Comparison of ENCODE assay signal across 8 cellular contexts in genomic region chr1:247576514-247576913, GRCh38. TPM values are rescaled to one million over a fixed set of nuclear protein-coding genes. Genes with fewer than 3 reads are reported as not detected.
A peak's percentile ranks its signal among the peaks of the same experiment; 100 is the strongest.
DNase-seq lines count a peak whose midpoint lies in the region; ATAC-seq and TF ChIP-seq lines count a peak whose summit lies in the region.

No MANE protein-coding gene starts in this region.

- DNase-seq in left ventricle myocardium inferior (no peak), right atrium auricular region (ENCODE audit: low spot score) (no peak), NCI-H526 treated with DMSO at 0.1 percent for 48 hours (lab: John Stamatoyannopoulos, UW) (peak; percentile 2), cerebellar cortex (ENCODE audit: low spot score) (peak; percentile 17), prostate gland (ENCODE audit: low spot score) (no peak), stomach (no peak), middle frontal gyrus (ENCODE audit: extremely low spot score, low spot score) (no peak)
- no peak for DNase-seq in activated T-cell treated with anti-CD3 and anti-CD28 coated beads, Interleukin-2, amount 50 U/mL, for 72 hours

- peak; percentile 11 for TF ChIP-seq CTCF in left ventricle myocardium inferior (IDR thresholded peaks at IDR 0.05; ENCODE audit: borderline replicate concordance)
- peak in 1 of 2 donors; percentile 22 for TF ChIP-seq CTCF in right atrium auricular region (IDR thresholded peaks at IDR 0.05)
- peak in 2 of 4 experiments; percentile 23 to 53 for TF ChIP-seq CTCF in prostate gland (IDR thresholded peaks at IDR 0.05)
- peak in 1 of 7 experiments; percentile 20 for TF ChIP-seq CTCF in stomach (IDR thresholded peaks at IDR 0.05)

- H3K27ac Mint-ChIP-seq in activated T-cell treated with anti-CD3 and anti-CD28 coated beads, Interleukin-2, amount 50 U/mL, for 72 hours, result no peak overlapping the region

- H3K36me3 ChIP-seq in left ventricle myocardium inferior, result no peaks in the 10 kb centered on the region
- no peaks in the 10 kb centered on the region for H3K36me3 ChIP-seq in right atrium auricular region
- no peaks in the 10 kb centered on the region for H3K36me3 ChIP-seq in prostate gland
- H3K36me3 ChIP-seq in stomach, result no peaks in the 10 kb centered on the region

- H3K4me1 ChIP-seq in left ventricle myocardium inferior (no peaks in the 10 kb centered on the region), right atrium auricular region (no peaks in the 10 kb centered on the region), prostate gland (replicated peaks) (no peaks in the 10 kb centered on the region), stomach (no peaks in the 10 kb centered on the region)

- H3K9me3 Mint-ChIP-seq in activated T-cell treated with anti-CD3 and anti-CD28 coated beads, Interleukin-2, amount 50 U/mL, for 72 hours, result peaks cover 4% of the 10 kb centered on the region in 2 donors

- 56% methylated on average over 3 of the region's 3 CpGs for WGBS in prostate gland
- 35 to 56% (median 49%) methylated on average over 3 of the region's 3 CpGs for WGBS in stomach, 5 donors

- ATAC-seq in activated T-cell treated with anti-CD3 and anti-CD28 coated beads, Interleukin-2, amount 50 U/mL, for 72 hours (replicated peaks in 1 of 2), result no peak

- no peak overlapping the region for H3K4me3 Mint-ChIP-seq in activated T-cell treated with anti-CD3 and anti-CD28 coated beads, Interleukin-2, amount 50 U/mL, for 72 hours

- no peaks in the 10 kb centered on the region for H3K4me1 Mint-ChIP-seq in activated T-cell treated with anti-CD3 and anti-CD28 coated beads, Interleukin-2, amount 50 U/mL, for 72 hours (ENCODE audit: low read depth)

- H3K27me3 ChIP-seq in left ventricle myocardium inferior (ENCODE audit: low read depth) (no peaks in the 10 kb centered on the region), right atrium auricular region (no peaks in the 10 kb centered on the region), prostate gland (replicated peaks; ENCODE audit: insufficient read depth) (no peaks in the 10 kb centered on the region), stomach (no peaks in the 10 kb centered on the region)

- H3K27ac ChIP-seq in left ventricle myocardium inferior (replicated peaks) (no peak overlapping the region), right atrium auricular region (no peak overlapping the region), prostate gland (no peak overlapping the region), stomach (no peak overlapping the region)

- no peak overlapping the region for H3K4me3 ChIP-seq in left ventricle myocardium inferior
- no peak overlapping the region for H3K4me3 ChIP-seq in right atrium auricular region
- H3K4me3 ChIP-seq in prostate gland, result no peak overlapping the region
- no peak overlapping the region for H3K4me3 ChIP-seq in stomach

- H3K27me3 Mint-ChIP-seq in activated T-cell treated with anti-CD3 and anti-CD28 coated beads, Interleukin-2, amount 50 U/mL, for 72 hours (ENCODE audit: low read depth), result peaks cover 9% of the 10 kb centered on the region

- TF ChIP-seq EP300 in stomach (IDR thresholded peaks at IDR 0.05), result no peak

- H3K36me3 Mint-ChIP-seq in activated T-cell treated with anti-CD3 and anti-CD28 coated beads, Interleukin-2, amount 50 U/mL, for 72 hours (ENCODE audit: insufficient read depth in 2 of 2), result peaks cover 2% of the 10 kb centered on the region in 2 donors

- intact Hi-C loops in left ventricle myocardium inferior (cut with micrococcal nuclease), result no loop called here
- intact Hi-C loops in prostate gland (cut with DNase I), result no loop called here
- intact Hi-C loops in stomach (cut with DNase I; ENCODE audit: low total_unique reads), result no loop called here

- TF ChIP-seq POLR2A in prostate gland (IDR thresholded peaks at IDR 0.05) (no peak), stomach (IDR thresholded peaks at IDR 0.05) (no peak)

- no peaks in the 10 kb centered on the region for H3K9me3 ChIP-seq in left ventricle myocardium inferior (replicated peaks)
- H3K9me3 ChIP-seq in right atrium auricular region, result no peaks in the 10 kb centered on the region
- no peaks in the 10 kb centered on the region for H3K9me3 ChIP-seq in prostate gland
- H3K9me3 ChIP-seq in stomach, result no peaks in the 10 kb centered on the region

RNA-seq across cellular contexts. Expression of gene OR2G2, which starts 11.6 kb away (rescaled TPM):
- total RNA-seq in left ventricle myocardium inferior, result not detected
- not detected for total RNA-seq in right atrium auricular region
- total RNA-seq in prostate gland, result not detected
- total RNA-seq in activated T-cell treated with anti-CD3 and anti-CD28 coated beads, Interleukin-2, amount 50 U/mL, for 72 hours, result not detected
- not detected for total RNA-seq in stomach
- not detected for polyA plus RNA-seq in stomach

RNA-seq across cellular contexts. Expression of gene GCSAML, which starts 27.6 kb away (rescaled TPM):
- total RNA-seq in left ventricle myocardium inferior (0.19 TPM), right atrium auricular region (not detected), prostate gland (1 to 10 TPM; 1.2 to 1.5 TPM), stomach (under 1 TPM in 2 of 5 donors, not detected in 3; 0.14 to 0.18 TPM)
- total RNA-seq in activated T-cell treated with anti-CD3 and anti-CD28 coated beads, Interleukin-2, amount 50 U/mL, for 72 hours, result under 1 TPM; 0.14 to 0.16 TPM
- polyA plus RNA-seq in stomach, result 1 to 10 TPM in 1 of 3 donors, under 1 TPM in 2; 0.08 to 2.1 (median 0.68) TPM

RNA-seq across cellular contexts. Expression of gene OR2G3, which starts 28.9 kb away (rescaled TPM):
- not detected for total RNA-seq in left ventricle myocardium inferior
- total RNA-seq in right atrium auricular region, result not detected
- total RNA-seq in prostate gland, result not detected
- total RNA-seq in activated T-cell treated with anti-CD3 and anti-CD28 coated beads, Interleukin-2, amount 50 U/mL, for 72 hours, result not detected
- not detected for total RNA-seq in stomach
- polyA plus RNA-seq in stomach, result not detected

RNA-seq across cellular contexts. Expression of gene OR2C3, which starts 40.3 kb away (rescaled TPM):
- total RNA-seq in left ventricle myocardium inferior (not detected), right atrium auricular region (not detected), prostate gland (under 1 TPM in 1 of 2 donors, not detected in 1; 0.45 TPM), stomach (not detected)
- total RNA-seq in activated T-cell treated with anti-CD3 and anti-CD28 coated beads, Interleukin-2, amount 50 U/mL, for 72 hours, result not detected
- polyA plus RNA-seq in stomach, result not detected

Comparison
In these comparisons a context has a peak if more than half of its experiments do, and no peak if none do; other contexts are left out.
1. DNase-seq: peak in NCI-H526 treated with DMSO at 0.1 percent for 48 hours (single experiment) and cerebellar cortex (single experiment); none in left ventricle myocardium inferior (single experiment), right atrium auricular region (single experiment), prostate gland (single experiment), activated T-cell treated with anti-CD3 and anti-CD28 coated beads, Interleukin-2, amount 50 U/mL, for 72 hours (0 of 2), stomach (single experiment) and middle frontal gyrus (single experiment).